27 cellular contexts compared by ENCODE assay signal in genomic region chr2:506866-507265, GRCh38.
"Had no signal": no experiment of that assay in that cellular context is flagged by ENCODE, and none has a peak within 500 bp of the region (broad histone marks: within the 10 kb centered on the region; RNA-seq: fewer than 3 reads in every experiment).

No MANE protein-coding gene starts in this region.

- H3K9me3 ChIP-seq: pancreas, psoas muscle, right lobe of liver, sigmoid colon, suprapubic skin, testis, tibial artery, transverse colon, upper lobe of left lung, vagina had no signal

- H3K27me3 Mint-ChIP-seq: progenitor cell of endocrine pancreas had no signal

- H3K4me3 ChIP-seq: pancreas, psoas muscle, right lobe of liver, sigmoid colon, suprapubic skin, testis, tibial artery, transverse colon, upper lobe of left lung, vagina had no signal

- H3K36me3 ChIP-seq: pancreas, right lobe of liver, sigmoid colon, suprapubic skin, tibial artery, transverse colon, upper lobe of left lung, vagina had no signal

- H3K36me3 Mint-ChIP-seq: naive thymus-derived CD4-positive, alpha-beta T cell; natural killer cell; stimulated activated memory B cell treated with anti-CD40 and anti-IgM and Interleukin-4, amounts not matched to agents 10 μg/mL and 1 μg/mL and 100 μg/mL, for 72 hours had no signal

- H3K4me1 Mint-ChIP-seq: naive thymus-derived CD4-positive, alpha-beta T cell; stimulated activated memory B cell treated with anti-CD40 and anti-IgM and Interleukin-4, amounts not matched to agents 10 μg/mL and 1 μg/mL and 100 μg/mL, for 72 hours; stimulated activated naive CD8-positive, alpha-beta T cell treated with anti-CD3 and anti-CD28 coated beads, Interleukin-15, amount 100 ng/mL, for 72 hours had no signal

- H3K4me3 Mint-ChIP-seq: naive thymus-derived CD4-positive, alpha-beta T cell; natural killer cell; nephron progenitor cell; neural crest cell; stimulated activated memory B cell treated with anti-CD40 and anti-IgM and Interleukin-4, amounts not matched to agents 10 μg/mL and 1 μg/mL and 100 μg/mL, for 72 hours; stimulated activated naive CD8-positive, alpha-beta T cell treated with anti-CD3 and anti-CD28 coated beads, Interleukin-15, amount 100 ng/mL, for 72 hours had no signal

- DNase-seq: naive thymus-derived CD4-positive, alpha-beta T cell; natural killer cell; nephron progenitor cell; occipital lobe; pancreas; psoas muscle; right cardiac atrium; right lobe of liver; sigmoid colon; small intestine; stimulated activated CD4-positive, alpha-beta T cell treated with anti-CD3 and anti-CD28 coated beads, Interleukin-1b, Interleukin-23, amount 100 ng/mL, for 48 hours; stimulated activated CD4-positive, alpha-beta T cell treated with anti-CD3 and anti-CD28 coated beads, Interleukin-4, amount 100 ng/mL, for 1 hour; stimulated activated CD4-positive, alpha-beta T cell treated with anti-CD3 and anti-CD28 coated beads, Interleukin-4, amount 100 ng/mL, for 4 hours; stimulated activated CD8-positive, alpha-beta memory T cell treated with anti-CD3 and anti-CD28 coated beads, Interleukin-4, amount 100 ng/mL, for 48 hours; stimulated activated naive CD4-positive, alpha-beta T cell; stimulated activated naive CD8-positive, alpha-beta T cell treated with anti-CD3 and anti-CD28 coated beads, Interleukin-15, amount 100 ng/mL, for 72 hours; stimulated activated naive CD8-positive, alpha-beta T cell treated with anti-CD3 and anti-CD28 coated beads, Interleukin-15, Interleukin-2, amounts not matched to agents 100 U/mL and 50 U/mL, for 24 hours; substantia nigra; testis; tibial artery; transverse colon; upper lobe of left lung had no signal

- H3K4me1 ChIP-seq: pancreas, psoas muscle, right lobe of liver, sigmoid colon, suprapubic skin, testis, tibial artery, transverse colon, upper lobe of left lung, vagina had no signal

- H3K27me3 ChIP-seq: pancreas, right lobe of liver, sigmoid colon, suprapubic skin, testis, tibial artery, transverse colon, upper lobe of left lung, vagina had no signal

- H3K27ac Mint-ChIP-seq: naive thymus-derived CD4-positive, alpha-beta T cell; natural killer cell; nephron progenitor cell; stimulated activated memory B cell treated with anti-CD40 and anti-IgM and Interleukin-4, amounts not matched to agents 10 μg/mL and 1 μg/mL and 100 μg/mL, for 72 hours; stimulated activated naive CD8-positive, alpha-beta T cell treated with anti-CD3 and anti-CD28 coated beads, Interleukin-15, amount 100 ng/mL, for 72 hours had no signal

- H3K27ac ChIP-seq: pancreas, psoas muscle, right lobe of liver, sigmoid colon, suprapubic skin, testis, tibial artery, transverse colon, upper lobe of left lung, vagina had no signal
